1 cellular context compared by ENCODE assay signal in the genomic region with DNA sequence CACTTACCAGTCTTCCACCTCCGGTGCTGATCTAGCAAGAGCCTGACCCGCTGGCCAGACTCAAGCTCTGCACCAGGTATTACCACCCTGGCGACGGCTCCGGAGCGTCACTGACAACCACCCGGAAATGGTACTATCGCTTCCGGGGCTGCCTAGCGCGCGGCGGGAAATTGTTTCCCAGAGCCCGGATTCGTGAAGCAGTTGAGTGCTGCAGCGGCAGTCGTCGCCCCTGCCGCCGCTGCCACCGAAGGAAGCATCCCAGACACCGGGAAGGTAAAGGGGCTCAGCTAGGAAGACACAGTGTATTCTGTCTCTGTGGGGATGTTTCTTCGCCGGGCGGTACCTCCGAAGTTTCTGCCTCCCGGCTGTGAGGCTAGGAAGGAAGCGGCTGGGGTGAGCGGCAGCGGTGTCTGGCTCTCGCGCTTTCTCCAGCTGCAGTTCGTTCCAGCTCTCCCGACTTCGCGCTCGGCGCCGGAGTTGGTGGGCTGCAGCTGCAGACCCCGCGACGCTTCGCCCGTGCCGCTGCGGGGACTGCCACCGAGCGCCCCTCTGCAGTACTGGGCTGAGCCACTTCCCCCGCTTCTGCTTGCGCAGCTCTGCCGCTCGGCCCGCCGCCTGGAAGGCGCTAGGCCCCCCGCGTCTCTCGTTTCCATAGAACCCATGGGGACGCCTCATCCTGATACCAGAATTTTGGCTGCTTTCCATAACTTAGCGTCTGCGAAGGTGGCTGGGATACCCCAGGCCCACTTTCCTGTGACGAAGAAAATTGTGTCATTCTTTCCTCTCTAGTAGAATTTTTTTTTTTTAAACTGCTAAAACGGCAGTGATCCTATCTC.
TF ChIP-seq lines count a peak whose summit lies in the region.

A gene with protein sequence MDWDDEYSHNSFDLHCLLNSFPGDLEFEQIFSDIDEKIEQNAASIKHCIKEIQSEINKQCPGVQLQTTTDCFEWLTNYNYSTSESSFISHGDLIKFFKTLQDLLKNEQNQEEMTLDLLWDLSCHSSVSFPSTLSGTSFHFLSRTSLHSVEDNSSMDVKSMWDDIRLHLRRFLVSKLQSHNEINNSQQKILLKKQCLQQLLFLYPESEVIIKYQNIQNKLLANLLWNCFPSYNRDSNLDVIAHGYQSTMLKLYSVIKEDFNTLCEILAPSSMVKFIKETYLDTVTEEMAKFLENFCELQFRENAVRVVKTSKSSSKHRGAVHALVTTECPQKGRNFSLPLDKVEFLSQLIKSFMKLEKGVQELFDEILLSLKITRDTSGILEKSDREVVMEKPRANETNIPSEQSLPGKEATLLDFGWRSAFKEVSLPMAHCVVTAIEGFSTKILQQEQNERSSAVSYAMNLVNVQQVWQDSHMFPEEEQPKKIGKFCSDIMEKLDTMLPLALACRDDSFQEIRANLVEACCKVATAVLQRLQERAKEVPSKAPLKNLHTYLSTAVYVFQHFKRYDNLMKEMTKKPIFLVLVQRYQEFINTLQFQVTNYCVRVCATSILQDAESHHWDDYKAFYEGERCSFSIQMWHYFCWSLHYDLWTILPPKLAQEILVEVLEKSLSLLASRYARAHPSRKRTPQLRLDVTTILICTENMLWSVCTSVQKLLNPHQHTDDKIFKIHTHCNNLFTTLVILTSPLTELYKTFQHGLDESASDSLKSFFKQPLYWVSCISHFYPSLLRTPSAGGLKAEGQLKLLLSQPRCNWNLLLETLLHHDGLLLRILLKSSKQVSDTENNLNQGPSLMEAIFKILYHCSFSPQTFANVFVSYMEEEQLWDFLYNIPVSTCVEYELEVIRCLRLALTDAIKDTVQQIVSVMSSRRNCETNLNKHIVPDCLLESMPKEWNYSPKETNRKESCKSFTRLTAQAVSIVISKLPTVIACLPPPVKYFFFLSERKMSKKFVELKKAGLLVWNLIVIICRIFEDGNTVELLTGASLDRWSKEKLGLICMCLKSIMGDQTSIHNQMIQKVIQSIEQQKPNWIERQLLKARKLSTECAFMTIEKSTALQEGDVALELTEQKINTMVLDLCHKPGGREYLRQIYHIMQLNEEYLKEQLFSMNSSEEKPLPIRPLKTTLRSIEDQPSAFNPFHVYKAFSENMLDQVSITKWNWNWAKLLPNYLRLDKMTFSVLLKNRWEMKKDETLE (N-terminal part only) (minus strand): TSS at position 112 of the 836 bp plus-strand sequence. CDS start 81,478 bp downstream, outside the sequence.
A gene (plus strand): TSS at position 177 of the 836 bp plus-strand sequence. CDS start 10,142 bp downstream, outside the sequence.

TF ChIP-seq in HEK293, 187 proteins besides CTCF, POLR2A, EP300 and RAD21 (continued from another document):
- TF ChIP-seq, protein P1, sequence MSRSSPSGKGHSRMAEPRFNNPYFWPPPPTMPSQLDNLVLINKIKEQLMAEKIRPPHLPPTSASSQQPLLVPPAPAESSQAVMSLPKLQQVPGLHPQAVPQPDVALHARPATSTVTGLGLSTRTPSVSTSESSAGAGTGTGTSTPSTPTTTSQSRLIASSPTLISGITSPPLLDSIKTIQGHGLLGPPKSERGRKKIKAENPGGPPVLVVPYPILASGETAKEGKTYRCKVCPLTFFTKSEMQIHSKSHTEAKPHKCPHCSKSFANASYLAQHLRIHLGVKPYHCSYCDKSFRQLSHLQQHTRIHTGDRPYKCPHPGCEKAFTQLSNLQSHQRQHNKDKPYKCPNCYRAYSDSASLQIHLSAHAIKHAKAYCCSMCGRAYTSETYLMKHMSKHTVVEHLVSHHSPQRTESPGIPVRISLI (tag by site-specific recombination; IDR thresholded peaks at IDR 0.05), result no peak; the same call in 1 of the 2 replicates
- TF ChIP-seq, protein P2, sequence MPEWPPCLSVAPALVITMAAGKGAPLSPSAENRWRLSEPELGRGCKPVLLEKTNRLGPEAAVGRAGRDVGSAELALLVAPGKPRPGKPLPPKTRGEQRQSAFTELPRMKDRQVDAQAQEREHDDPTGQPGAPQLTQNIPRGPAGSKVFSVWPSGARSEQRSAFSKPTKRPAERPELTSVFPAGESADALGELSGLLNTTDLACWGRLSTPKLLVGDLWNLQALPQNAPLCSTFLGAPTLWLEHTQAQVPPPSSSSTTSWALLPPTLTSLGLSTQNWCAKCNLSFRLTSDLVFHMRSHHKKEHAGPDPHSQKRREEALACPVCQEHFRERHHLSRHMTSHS (tag by site-specific recombination; IDR thresholded peaks at IDR 0.05), result no peak
- 0 out of 2 replicates have a peak, but pooled peaks have one; percentile 2 for TF ChIP-seq ZBTB20 (tag by site-specific recombination; IDR thresholded peaks at IDR 0.05)
- TF ChIP-seq ZNF776 (tag by site-specific recombination; IDR thresholded peaks at IDR 0.05; ENCODE audit: borderline replicate concordance), result no peak
- no peak for TF ChIP-seq GLI2 (tag by site-specific recombination; IDR thresholded peaks at IDR 0.05; ENCODE audit: borderline replicate concordance, low read depth)
- no peak for TF ChIP-seq ZNF391 (tag by site-specific recombination; IDR thresholded peaks at IDR 0.05; ENCODE audit: borderline replicate concordance, low read depth)
- TF ChIP-seq, protein P3, sequence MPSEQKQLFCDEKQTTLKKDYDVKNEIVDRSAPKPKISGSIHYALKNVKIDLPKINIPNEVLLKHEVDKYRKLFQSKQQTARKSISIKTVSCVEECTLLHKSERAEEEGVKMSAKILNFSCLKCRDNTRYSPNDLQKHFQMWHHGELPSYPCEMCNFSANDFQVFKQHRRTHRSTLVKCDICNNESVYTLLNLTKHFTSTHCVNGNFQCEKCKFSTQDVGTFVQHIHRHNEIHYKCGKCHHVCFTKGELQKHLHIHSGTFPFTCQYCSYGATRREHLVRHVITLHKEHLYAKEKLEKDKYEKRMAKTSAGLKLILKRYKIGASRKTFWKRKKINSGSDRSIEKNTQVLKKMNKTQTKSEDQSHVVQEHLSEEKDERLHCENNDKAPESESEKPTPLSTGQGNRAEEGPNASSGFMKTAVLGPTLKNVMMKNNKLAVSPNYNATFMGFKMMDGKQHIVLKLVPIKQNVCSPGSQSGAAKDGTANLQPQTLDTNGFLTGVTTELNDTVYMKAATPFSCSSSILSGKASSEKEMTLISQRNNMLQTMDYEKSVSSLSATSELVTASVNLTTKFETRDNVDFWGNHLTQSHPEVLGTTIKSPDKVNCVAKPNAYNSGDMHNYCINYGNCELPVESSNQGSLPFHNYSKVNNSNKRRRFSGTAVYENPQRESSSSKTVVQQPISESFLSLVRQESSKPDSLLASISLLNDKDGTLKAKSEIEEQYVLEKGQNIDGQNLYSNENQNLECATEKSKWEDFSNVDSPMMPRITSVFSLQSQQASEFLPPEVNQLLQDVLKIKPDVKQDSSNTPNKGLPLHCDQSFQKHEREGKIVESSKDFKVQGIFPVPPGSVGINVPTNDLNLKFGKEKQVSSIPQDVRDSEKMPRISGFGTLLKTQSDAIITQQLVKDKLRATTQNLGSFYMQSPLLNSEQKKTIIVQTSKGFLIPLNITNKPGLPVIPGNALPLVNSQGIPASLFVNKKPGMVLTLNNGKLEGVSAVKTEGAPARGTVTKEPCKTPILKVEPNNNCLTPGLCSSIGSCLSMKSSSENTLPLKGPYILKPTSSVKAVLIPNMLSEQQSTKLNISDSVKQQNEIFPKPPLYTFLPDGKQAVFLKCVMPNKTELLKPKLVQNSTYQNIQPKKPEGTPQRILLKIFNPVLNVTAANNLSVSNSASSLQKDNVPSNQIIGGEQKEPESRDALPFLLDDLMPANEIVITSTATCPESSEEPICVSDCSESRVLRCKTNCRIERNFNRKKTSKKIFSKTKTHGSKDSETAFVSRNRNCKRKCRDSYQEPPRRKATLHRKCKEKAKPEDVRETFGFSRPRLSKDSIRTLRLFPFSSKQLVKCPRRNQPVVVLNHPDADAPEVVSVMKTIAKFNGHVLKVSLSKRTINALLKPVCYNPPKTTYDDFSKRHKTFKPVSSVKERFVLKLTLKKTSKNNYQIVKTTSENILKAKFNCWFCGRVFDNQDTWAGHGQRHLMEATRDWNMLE (tag by site-specific recombination; conservative IDR thresholded peaks at IDR 0.05; ENCODE audit: low read depth), result peak; percentile 97
- no peak for TF ChIP-seq EGR2 (tag by site-specific recombination; IDR thresholded peaks at IDR 0.05; ENCODE audit: low read depth)
- TF ChIP-seq ZNF48 (tag by site-specific recombination; IDR thresholded peaks at IDR 0.05), result no peak
